Comparison of ENCODE assay signal across 8 cellular contexts in the genomic region with DNA sequence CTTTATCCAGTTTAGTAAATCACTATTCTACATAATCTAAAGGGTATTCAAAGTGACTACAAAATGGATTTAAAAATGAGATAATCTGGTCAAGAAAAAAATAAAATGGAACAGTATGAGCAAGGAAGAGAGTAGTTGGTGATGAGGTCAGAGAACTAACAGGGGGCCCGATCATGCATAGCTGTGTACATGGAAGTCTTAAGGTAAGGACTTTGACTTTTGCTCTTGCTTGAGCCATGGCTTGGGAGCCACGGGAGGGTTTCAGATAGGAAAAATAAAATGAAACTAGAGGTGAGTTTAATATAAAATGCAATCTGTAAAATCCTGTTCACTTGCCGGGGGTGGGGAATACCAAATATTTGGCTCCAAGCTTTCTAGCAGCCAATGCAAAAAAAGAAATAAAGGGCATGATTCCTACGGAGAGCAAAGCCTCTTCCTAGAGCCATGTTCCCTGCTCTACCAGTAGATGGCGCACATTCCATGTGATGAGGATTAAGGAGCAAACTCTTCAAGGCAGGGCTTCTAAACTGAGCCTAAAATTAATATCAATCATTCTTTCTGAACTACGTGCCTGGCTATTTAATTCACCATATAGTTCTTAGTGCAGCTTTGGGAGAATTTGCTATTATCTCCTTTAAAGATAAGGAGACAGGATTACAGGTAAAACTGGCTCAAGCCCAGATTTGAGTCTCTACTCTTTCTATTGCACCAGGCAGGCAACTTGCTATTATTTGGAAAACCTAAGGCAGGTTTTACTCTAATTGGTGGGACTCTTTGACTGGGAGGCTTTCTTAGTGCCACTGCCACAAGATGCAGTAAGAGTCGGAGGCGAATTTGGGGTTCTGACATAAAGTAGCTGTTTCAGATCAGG. TPM values are rescaled to one million over a fixed set of nuclear protein-coding genes. Genes with fewer than 3 reads are reported as not detected.
A peak's percentile ranks its signal among the peaks of the same experiment; 100 is the strongest.
DNase-seq lines count a peak whose midpoint lies in the region; ATAC-seq, FAIRE-seq and TF ChIP-seq lines count a peak whose summit lies in the region.

No MANE protein-coding gene starts in this region.

- TF ChIP-seq CTCF in GM12864 (IDR thresholded peaks at IDR 0.05; ENCODE audit: low read depth, low read length, missing control alignments) (peak; percentile 77), neutrophil (IDR thresholded peaks at IDR 0.05) (peak; percentile 61)

- FAIRE-seq in A204.1 (lab: Jason Lieb, UNC) (peak; percentile 90), GM12891 (lab: Jason Lieb, UNC) (no peak)

- H3K4me3 ChIP-seq in GM12864 (ENCODE audit: low read depth, low read length) (no peak overlapping the region), neutrophil (ENCODE audit: low read depth in 1 of 2, low read length in 1 of 2) (no peak overlapping the region)

- no peaks in the 10 kb centered on the region for H3K36me3 ChIP-seq in neutrophil

- H3K9me3 ChIP-seq in neutrophil, result no peaks in the 10 kb centered on the region

- no peaks in the 10 kb centered on the region for H3K27me3 ChIP-seq in neutrophil

- DNase-seq in GM12864 (ENCODE audit: low read depth) (no peak), NCI-H526 treated with DMSO at 0.1 percent for 48 hours (lab: John Stamatoyannopoulos, UW) (peak; percentile 19), fibroblast of gingiva (ENCODE audit: low read depth) (peak; percentile 35), GM12891 (ENCODE audit: insufficient read length, low spot score) (no peak)
- peak; percentile 13 to 31 for DNase-seq in activated CD4-positive, alpha-beta T cell treated with anti-CD3 and anti-CD28 coated beads, Interleukin-2, amount 50 U/mL, for 48 hours

- TF ChIP-seq POLR2A in GM12891 (IDR thresholded peaks at IDR 0.05; ENCODE audit: low read depth, low read length), result no peak

- peak; percentile 86 for ATAC-seq in HG02885 (IDR thresholded peaks at IDR 0.05; ENCODE audit: poor library complexity, unreplicated experiment)

- H3K27ac ChIP-seq in neutrophil, result no peak overlapping the region

- H3K4me1 ChIP-seq in neutrophil (ENCODE audit: control insufficient read depth in 1 of 2, insufficient read depth in 1 of 2, low read depth in 1 of 2, low read length in 1 of 2), result no peaks in the 10 kb centered on the region

TF ChIP-seq in GM12891, 5 proteins besides CTCF, POLR2A, EP300 and RAD21:
- TF ChIP-seq POU2F2 (IDR thresholded peaks at IDR 0.05; ENCODE audit: low read depth, low read length) (no peak), SPI1 (IDR thresholded peaks at IDR 0.05; ENCODE audit: low read depth, low read length) (no peak), TAF1 (IDR thresholded peaks at IDR 0.05; ENCODE audit: low read depth, low read length) (no peak), POLR2AphosphoS5 (IDR thresholded peaks at IDR 0.05; ENCODE audit: low read depth, low read length) (no peak), PAX5 (IDR thresholded peaks at IDR 0.05; ENCODE audit: insufficient read depth, low read length, severe bottlenecking) (no peak)

RNA-seq across cellular contexts. Expression of a gene that starts 6.8 kb away (rescaled TPM):
- 0.42 TPM for polyA plus RNA-seq in GM12891 (2012; ENCODE audit: low read depth, missing spikeins)

RNA-seq across cellular contexts. Expression of a gene that starts 36.3 kb away (rescaled TPM):
- polyA plus RNA-seq in GM12891 (2012; ENCODE audit: low read depth, missing spikeins), result 0.68 TPM

Comparison
In these comparisons a context has a peak if more than half of its experiments do, and no peak if none do; other contexts are left out.
1. DNase-seq: peak in NCI-H526 treated with DMSO at 0.1 percent for 48 hours (single experiment), activated CD4-positive, alpha-beta T cell treated with anti-CD3 and anti-CD28 coated beads, Interleukin-2, amount 50 U/mL, for 48 hours (2 of 2) and fibroblast of gingiva (single experiment); none in GM12864 (single experiment) and GM12891 (single experiment).